Comparison of ENCODE assay signal across 13 cellular contexts in the genomic region with DNA sequence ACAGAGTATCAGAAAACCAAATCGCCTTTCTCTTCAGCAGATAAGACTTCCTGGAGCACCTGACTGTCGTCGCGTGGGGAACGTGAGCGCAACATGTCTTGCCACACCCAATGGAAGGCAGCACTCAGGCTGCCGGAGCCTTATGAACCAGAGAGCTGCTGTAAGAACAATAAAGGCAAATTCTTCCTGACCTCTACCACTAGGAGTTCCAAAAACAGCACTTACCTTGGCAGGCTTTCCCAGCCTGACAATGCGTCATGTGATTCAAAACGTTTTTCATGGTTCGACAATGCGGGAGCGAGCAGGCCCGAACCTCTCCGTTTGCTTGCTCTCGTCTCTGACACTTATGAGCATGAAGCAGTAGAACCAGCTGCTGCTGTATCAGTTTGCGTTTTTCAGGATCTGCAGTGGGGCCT.
A peak's percentile ranks its signal among the peaks of the same experiment; 100 is the strongest.
DNase-seq lines count a peak whose midpoint lies in the region; ATAC-seq and TF ChIP-seq lines count a peak whose summit lies in the region.
"Had no signal": no experiment of that assay in that cellular context is flagged by ENCODE, and none has a peak within 500 bp of the region (broad histone marks: within the 10 kb centered on the region; RNA-seq: fewer than 3 reads in every experiment).

No MANE protein-coding gene starts in this region.

- H2BK5ac ChIP-seq in H9 (ENCODE audit: insufficient read length, low read length), result no peak overlapping the region

- intact Hi-C loops in left ventricle myocardium superior (cut with micrococcal nuclease) (no loop called here), sigmoid colon (cut with DNase I) (loop anchor here (5.0 kb wide), 1 partner anchor 84 kb away; no protein-coding TSS in a partner anchor)

- H3K9me3 ChIP-seq in H9 (ENCODE audit: control insufficient read depth, low read depth, low read length), result no peaks in the 10 kb centered on the region
- no peaks in the 10 kb centered on the region for H3K9me3 ChIP-seq in sigmoid colon
- H3K9me3 ChIP-seq: BLaER1 had no signal

- H3K14ac ChIP-seq in H9 (ENCODE audit: insufficient read depth, low read length), result no peak overlapping the region

- H3K27ac Mint-ChIP-seq in H9, result peak overlapping the region in 1 of 3 experiments; percentile 21; a peak in 1 of 7 replicates
- no peak overlapping the region for H3K27ac Mint-ChIP-seq in activated CD4-positive, alpha-beta memory T cell treated with anti-CD3 and anti-CD28 coated beads, Interleukin-2, amount 10 ng/mL, durations not matched to agents 7 days and 5 days
- H3K27ac Mint-ChIP-seq: activated CD8-positive, alpha-beta T cell treated with anti-CD3 and anti-CD28 coated beads for 36 hours; activated naive CD4-positive, alpha-beta T cell treated with anti-CD3 and anti-CD28 coated beads for 36 hours had no signal

- CTCF ChIA-PET in activated CD4-positive, alpha-beta memory T cell treated with anti-CD3 and anti-CD28 coated beads, Interleukin-2, amount 10 ng/mL, durations not matched to agents 7 days and 5 days (lab: Charles Lee), result no interaction called here

- H3K27me3 ChIP-seq in H9 (ENCODE audit: insufficient read depth, low read length), result no peaks in the 10 kb centered on the region
- no peaks in the 10 kb centered on the region for H3K27me3 ChIP-seq in sigmoid colon
- H3K27me3 ChIP-seq: BLaER1 had no signal

- H3K23me2 ChIP-seq in H9 (ENCODE audit: insufficient read length, low read depth, low read length, poor library complexity, severe bottlenecking), result no peaks in the 10 kb centered on the region

- no peak overlapping the region for H3K4me3 ChIP-seq in choroid plexus epithelial cell (ENCODE audit: low read depth, low read length)
- no peak overlapping the region for H3K4me3 ChIP-seq in sigmoid colon
- H3K4me3 ChIP-seq: BLaER1 had no signal

- peaks cover 8% of the 10 kb centered on the region in 2 experiments for H3K4me1 Mint-ChIP-seq in H9
- peaks cover 46% of the 10 kb centered on the region for H3K4me1 Mint-ChIP-seq in activated CD4-positive, alpha-beta memory T cell treated with anti-CD3 and anti-CD28 coated beads, Interleukin-2, amount 10 ng/mL, durations not matched to agents 7 days and 5 days

- POLR2A ChIA-PET in activated CD4-positive, alpha-beta memory T cell treated with anti-CD3 and anti-CD28 coated beads, Interleukin-2, amount 10 ng/mL, durations not matched to agents 7 days and 5 days (lab: Charles Lee), result no interaction called here

- H3K27me3 Mint-ChIP-seq in H9 (ENCODE audit: low read depth), result no peaks in the 10 kb centered on the region
- peaks cover 7% of the 10 kb centered on the region for H3K27me3 Mint-ChIP-seq in activated CD4-positive, alpha-beta memory T cell treated with anti-CD3 and anti-CD28 coated beads, Interleukin-2, amount 10 ng/mL, durations not matched to agents 7 days and 5 days
- H3K27me3 Mint-ChIP-seq: activated CD8-positive, alpha-beta T cell treated with anti-CD3 and anti-CD28 coated beads for 36 hours had no signal

- peak; percentile 27; the same call in 1 of the 3 replicates for TF ChIP-seq CTCF in H9 (conservative IDR thresholded peaks at IDR 0.05)
- peak; percentile 15 for TF ChIP-seq CTCF in choroid plexus epithelial cell (conservative IDR thresholded peaks at IDR 0.05; ENCODE audit: low read depth, low read length)
- no peak for TF ChIP-seq CTCF in sigmoid colon (IDR thresholded peaks at IDR 0.05)

- H4K91ac ChIP-seq in H9 (ENCODE audit: insufficient read length, low read depth, low read length), result no peak overlapping the region

- no peak overlapping the region for H3K4me2 ChIP-seq in H9 (ENCODE audit: insufficient read depth, insufficient read length, low read length)
- H3K4me2 ChIP-seq: BLaER1 had no signal

- peaks cover 6% of the 10 kb centered on the region; the same call in 1 of the 2 replicates for H3K79me2 ChIP-seq in H9 (ENCODE audit: insufficient read depth, low read length)

- H3K4me3 Mint-ChIP-seq in H9, result no peak overlapping the region
- no peak overlapping the region for H3K4me3 Mint-ChIP-seq in activated CD4-positive, alpha-beta memory T cell treated with anti-CD3 and anti-CD28 coated beads, Interleukin-2, amount 10 ng/mL, durations not matched to agents 7 days and 5 days
- H3K4me3 Mint-ChIP-seq: activated CD8-positive, alpha-beta T cell treated with anti-CD3 and anti-CD28 coated beads for 36 hours; activated naive CD4-positive, alpha-beta T cell treated with anti-CD3 and anti-CD28 coated beads for 36 hours had no signal

- WGBS in H9 (ENCODE audit: extremely low coverage, insufficient read length, low lambda C conversion rate), result no CpG with 5 or more reads among the region's 16 CpGs
- 91 to 92% methylated on average over 16 of the region's 16 CpGs for WGBS in sigmoid colon, 2 donors

- H3K27ac ChIP-seq in H9 (ENCODE audit: insufficient read length, low read depth, low read length), result no peak overlapping the region
- peak overlapping the region; percentile 1 to 63 (median 24) for H3K27ac ChIP-seq in sigmoid colon
- H3K27ac ChIP-seq: BLaER1 had no signal

- H3K4me1 ChIP-seq in H9 (ENCODE audit: insufficient read depth, low read length), result peaks cover 3% of the 10 kb centered on the region; the same call in 1 of the 2 replicates
- peaks cover 0 to 52% (median 51%) of the 10 kb centered on the region in 4 donors for H3K4me1 ChIP-seq in sigmoid colon

- no peak overlapping the region for H2AFZ ChIP-seq in H9 (ENCODE audit: low read length)

- H3K23ac ChIP-seq in H9 (ENCODE audit: insufficient read length, low read depth, low read length), result no peak overlapping the region

- H4K8ac ChIP-seq in H9 (replicated peaks; ENCODE audit: insufficient read length, low read depth, low read length), result no peak overlapping the region

- no peak overlapping the region for H2AK5ac ChIP-seq in H9 (ENCODE audit: insufficient read length, low read length)

- no peak for TF ChIP-seq EP300 in sigmoid colon (IDR thresholded peaks at IDR 0.05)

- no peak overlapping the region for H2BK12ac ChIP-seq in H9 (ENCODE audit: insufficient read length, low read depth, low read length)

- H3K9ac ChIP-seq in H9 (ENCODE audit: extremely low read depth, insufficient read length, low read length), result no peak overlapping the region
- H3K9ac ChIP-seq: BLaER1 had no signal

- no peak overlapping the region for H3K18ac ChIP-seq in H9 (ENCODE audit: insufficient read length, low read depth, low read length)

- H3K4ac ChIP-seq in H9 (ENCODE audit: low read depth, low read length), result no peak overlapping the region

- H2BK120ac ChIP-seq in H9 (ENCODE audit: low read depth, low read length, poor library complexity, severe bottlenecking), result no peak overlapping the region

- H3K56ac ChIP-seq in H9 (ENCODE audit: insufficient read length, low read depth, low read length), result no peak overlapping the region

- DNase-seq in H9, result no peak
- DNase-seq in choroid plexus epithelial cell (ENCODE audit: low read depth), result peak; percentile 23
- DNase-seq in left ventricle myocardium superior, result peak; percentile 65
- peak; percentile 73 for DNase-seq in sigmoid colon
- no peak for DNase-seq in stimulated activated CD4-positive, alpha-beta T cell treated with anti-CD3 and anti-CD28 coated beads, Interleukin-4, amount 100 ng/mL, for 1 hour
- no peak for DNase-seq in activated CD4-positive, alpha-beta memory T cell treated with anti-CD3 and anti-CD28 coated beads, Interleukin-2, amount 10 ng/mL, durations not matched to agents 7 days and 5 days
- DNase-seq in left lobe of liver (ENCODE audit: low spot score), result no peak
- DNase-seq: activated CD8-positive, alpha-beta T cell treated with anti-CD3 and anti-CD28 coated beads for 36 hours; activated naive CD4-positive, alpha-beta T cell treated with anti-CD3 and anti-CD28 coated beads for 36 hours; NCI-H1436 treated with DMSO at 0.1 percent for 48 hours; stimulated activated CD4-positive, alpha-beta T cell treated with anti-CD3 and anti-CD28 coated beads, Interleukin-4, amount 100 ng/mL, for 4 hours had no signal

- no peak overlapping the region for H3T11ph ChIP-seq in H9 (ENCODE audit: low read length)

- no peaks in the 10 kb centered on the region for H3K9me3 Mint-ChIP-seq in H9
- no peaks in the 10 kb centered on the region for H3K9me3 Mint-ChIP-seq in activated CD4-positive, alpha-beta memory T cell treated with anti-CD3 and anti-CD28 coated beads, Interleukin-2, amount 10 ng/mL, durations not matched to agents 7 days and 5 days
- H3K9me3 Mint-ChIP-seq: activated CD8-positive, alpha-beta T cell treated with anti-CD3 and anti-CD28 coated beads for 36 hours; activated naive CD4-positive, alpha-beta T cell treated with anti-CD3 and anti-CD28 coated beads for 36 hours had no signal

- H4K5ac ChIP-seq in H9 (ENCODE audit: insufficient read length, low read depth, low read length), result no peak overlapping the region

- no peak for TF ChIP-seq POLR2A in sigmoid colon (IDR thresholded peaks at IDR 0.05)

- ATAC-seq in left ventricle myocardium superior (peak; percentile 88), GM21576 (IDR thresholded peaks at IDR 0.05; ENCODE audit: unreplicated experiment) (no peak), left lobe of liver (no peak)
- ATAC-seq: activated CD8-positive, alpha-beta T cell treated with anti-CD3 and anti-CD28 coated beads for 36 hours had no signal

- no peaks in the 10 kb centered on the region for H4K20me1 ChIP-seq in H9 (ENCODE audit: control insufficient read depth, insufficient read depth, insufficient read length)

- H2BK20ac ChIP-seq in H9 (ENCODE audit: low read depth, low read length, poor library complexity, severe bottlenecking), result no peak overlapping the region

- no peak overlapping the region for H2BK15ac ChIP-seq in H9 (ENCODE audit: low read depth, low read length)

- peaks cover 16 to 41% (median 29%) of the 10 kb centered on the region in 3 experiments; a peak in 6 of 7 replicates for H3K36me3 Mint-ChIP-seq in H9 (ENCODE audit: insufficient read depth in 1 of 3, low read depth in 3 of 3)
- peaks cover 48% of the 10 kb centered on the region for H3K36me3 Mint-ChIP-seq in activated CD4-positive, alpha-beta memory T cell treated with anti-CD3 and anti-CD28 coated beads, Interleukin-2, amount 10 ng/mL, durations not matched to agents 7 days and 5 days (ENCODE audit: low read depth)

- H3K36me3 ChIP-seq in sigmoid colon, result peaks cover 13 to 40% (median 21%) of the 10 kb centered on the region in 4 donors

- H3K79me1 ChIP-seq in H9 (ENCODE audit: insufficient read depth, low read depth, low read length, poor library complexity, severe bottlenecking), result no peaks in the 10 kb centered on the region

Comparison
In these comparisons a context has a peak if more than half of its experiments do, and no peak if none do; other contexts are left out.
1. DNase-seq: peak in choroid plexus epithelial cell (single experiment), left ventricle myocardium superior (single experiment) and sigmoid colon (single experiment); none in H9 (single experiment), stimulated activated CD4-positive, alpha-beta T cell treated with anti-CD3 and anti-CD28 coated beads, Interleukin-4, amount 100 ng/mL, for 1 hour (single experiment), activated CD4-positive, alpha-beta memory T cell treated with anti-CD3 and anti-CD28 coated beads, Interleukin-2, amount 10 ng/mL, durations not matched to agents 7 days and 5 days (single experiment) and left lobe of liver (single experiment).
2. CTCF ChIP-seq: peak in H9 (single experiment) and choroid plexus epithelial cell (single experiment); none in sigmoid colon (0 of 4).